In genomic region chr3:52536369-52537164, GRCh38 we compare ENCODE assay signal across 8 cellular contexts. TPM values are rescaled to one million over a fixed set of nuclear protein-coding genes. Genes with fewer than 3 reads are reported as not detected.
A peak's percentile ranks its signal among the peaks of the same experiment; 100 is the strongest.
DNase-seq lines count a peak whose midpoint lies in the region; ATAC-seq and TF ChIP-seq lines count a peak whose summit lies in the region.

UQCC5 (plus strand) TSS chr3:52536605; CDS start chr3:52536756, 151 bp downstream.

- no peaks in the 10 kb centered on the region for H3K9me3 ChIP-seq in mammary epithelial cell (replicated peaks; ENCODE audit: insufficient read depth, low read length)
- H3K9me3 ChIP-seq in iPS-20b (ENCODE audit: insufficient read depth, low read depth, low read length) = no peaks in the 10 kb centered on the region

- peaks cover 9% of the 10 kb centered on the region for H3K36me3 ChIP-seq in mammary epithelial cell (ENCODE audit: insufficient read depth, low read length)
- peaks cover 27% of the 10 kb centered on the region for H3K36me3 ChIP-seq in iPS-20b (ENCODE audit: insufficient read depth, low read depth, low read length)

- TF ChIP-seq CTCF in WI38 (IDR thresholded peaks at IDR 0.05; ENCODE audit: low read depth, low read length) = no peak
- no peak for TF ChIP-seq CTCF in mammary epithelial cell (conservative IDR thresholded peaks at IDR 0.05 in 1 of 2, IDR thresholded peaks at IDR 0.05 in 1 of 2; ENCODE audit: extremely low read depth in 1 of 2, insufficient read depth in 1 of 2, low read depth in 1 of 2, low read length in 2 of 2)

- peak within 1 kb of the TSS; percentile 73 for H3K27ac ChIP-seq in mammary epithelial cell (ENCODE audit: insufficient read depth, low read depth, low read length)
- peak within 1 kb of the TSS; percentile 55 for H3K27ac ChIP-seq in iPS-20b (ENCODE audit: low read length)
- H3K27ac ChIP-seq in skin epidermis = peak within 1 kb of the TSS; percentile 28 to 94 (median 85)

- H4K20me1 ChIP-seq in mammary epithelial cell (ENCODE audit: insufficient read depth, low read length) = no peaks in the 10 kb centered on the region

- BruUV-seq in mammary epithelial cell (replicated peaks; lab: Mats Ljungman, UMichigan) = TSS peak; percentile 65

- H3K4me2 ChIP-seq in mammary epithelial cell (ENCODE audit: insufficient read depth, low read depth, low read length) = peak within 1 kb of the TSS; percentile 83

- in situ Hi-C loops in mammary epithelial cell (cut with MboI; ENCODE audit: low sequenced_read_pairs in 2 of 2) = no loop called here

- H3K9ac ChIP-seq in mammary epithelial cell (ENCODE audit: insufficient read depth, low read length) = peak within 1 kb of the TSS; percentile 88
- H3K9ac ChIP-seq in iPS-20b (ENCODE audit: low read depth, low read length) = peak within 1 kb of the TSS; percentile 94

- intact Hi-C loops in mammary epithelial cell (cut with micrococcal nuclease) = loop anchor here (2.0 to 5.0 kb wide), 3 partner anchors 64 to 148 kb away; partner anchors contain the start of genes NISCH and PBRM1

- ATAC-seq in GM18909 (IDR thresholded peaks at IDR 0.05; ENCODE audit: poor library complexity, unreplicated experiment) (peak; percentile 85), HG03159 (IDR thresholded peaks at IDR 0.05; ENCODE audit: unreplicated experiment) (peak; percentile 80)

- dilution Hi-C loops in mammary epithelial cell (cut with HindIII; ENCODE audit: low sequenced_read_pairs) = loop anchor here (5.0 kb wide), 1 partner anchor 54 kb away; no protein-coding TSS in a partner anchor

- peak within 1 kb of the TSS; percentile 88 for H3K4me3 ChIP-seq in WI38 (ENCODE audit: low read depth, low read length)
- H3K4me3 ChIP-seq in mammary epithelial cell (replicated peaks in 1 of 3; ENCODE audit: insufficient read depth in 1 of 3, low read depth in 2 of 3, low read length in 3 of 3) = peak within 1 kb of the TSS; percentile 52 to 87 (median 59)
- peak within 1 kb of the TSS; percentile 91 for H3K4me3 ChIP-seq in iPS-20b (ENCODE audit: low read length)
- H3K4me3 ChIP-seq in skin epidermis = peak within 1 kb of the TSS; percentile 53 to 79 (median 69)

- H3K27me3 ChIP-seq in mammary epithelial cell (ENCODE audit: insufficient read depth, low read length) (no peaks in the 10 kb centered on the region), iPS-20b (ENCODE audit: insufficient read depth, low read length) (no peaks in the 10 kb centered on the region)

- DNase-seq in AG08396 (ENCODE audit: low spot score) (peak; percentile 99), NCI-H2227 (lab: John Stamatoyannopoulos, UW; ENCODE audit: unreplicated experiment) (peak; percentile 97), mammary epithelial cell (peak; percentile 99)

- peak within 1 kb of the TSS; percentile 65 for H2AFZ ChIP-seq in mammary epithelial cell (ENCODE audit: low read depth, low read length)

- CTCF ChIA-PET in mammary epithelial cell (lab: Charles Lee; ENCODE audit: low non-redundant PET) = interaction anchor here (0.8 kb wide), 1 partner anchor 146 kb away, joined by 4 read pairs; no protein-coding TSS in a partner anchor

- peaks cover 61% of the 10 kb centered on the region for H3K79me2 ChIP-seq in mammary epithelial cell (ENCODE audit: insufficient read depth, low read length)

- peaks cover 37% of the 10 kb centered on the region for H3K4me1 ChIP-seq in mammary epithelial cell (ENCODE audit: insufficient read depth, low read length)
- H3K4me1 ChIP-seq in iPS-20b (ENCODE audit: insufficient read depth, low read length) = peaks cover 14% of the 10 kb centered on the region

- 2% methylated on average over 52 of the region's 65 CpGs for WGBS in mammary epithelial cell (ENCODE audit: low coverage, missing lambda C conversion rate)

RNA-seq across cellular contexts. Expression of gene UQCC5, which starts in this region (rescaled TPM):
- total RNA-seq in mammary epithelial cell = 10 to 100 TPM in 1 of 2 donors, 1 to 10 TPM in 1; 1.8 to 27.7 TPM
- 23.1 TPM for polyA plus RNA-seq in mammary epithelial cell
- 3.2 TPM for polyA minus RNA-seq in mammary epithelial cell

Comparison
In these comparisons a context has a peak if more than half of its experiments do, and no peak if none do; other contexts are left out.
1. Peak in every context shown above with its lines: DNase-seq, ATAC-seq, H3K4me3 ChIP-seq and H3K27ac ChIP-seq.